8 cellular contexts compared by ENCODE assay signal in genomic region chr11:57637626-57638004, GRCh38. TPM values are rescaled to one million over a fixed set of nuclear protein-coding genes. Genes with fewer than 3 reads are reported as not detected.
DNase-seq lines count a peak whose midpoint lies in the region; ATAC-seq and TF ChIP-seq lines count a peak whose summit lies in the region.

No MANE protein-coding gene starts in this region.

- H3K27me3 Mint-ChIP-seq in activated naive CD4-positive, alpha-beta T cell treated with anti-CD3 and anti-CD28 coated beads, Interleukin-2, amount 10 ng/mL, durations not matched to agents 7 days and 5 days, result peaks cover 76% of the 10 kb centered on the region
- no peaks in the 10 kb centered on the region for H3K27me3 Mint-ChIP-seq in mesothelial cell of epicardium (ENCODE audit: low read depth)

- H3K4me3 Mint-ChIP-seq in activated naive CD4-positive, alpha-beta T cell treated with anti-CD3 and anti-CD28 coated beads, Interleukin-2, amount 10 ng/mL, durations not matched to agents 7 days and 5 days, result peak overlapping the region; percentile 83
- H3K4me3 Mint-ChIP-seq in mesothelial cell of epicardium, result peak overlapping the region; percentile 90

- CTCF ChIA-PET in activated naive CD4-positive, alpha-beta T cell treated with anti-CD3 and anti-CD28 coated beads, Interleukin-2, amount 10 ng/mL, durations not matched to agents 7 days and 5 days (lab: Charles Lee), result interaction anchor here (1.5 to 2.1 kb wide), 2 partner anchors 69 to 163 kb away, joined by 6 to 13 read pairs; partner anchors contain the start of gene UBE2L6

- peaks cover 28% of the 10 kb centered on the region for H3K4me1 Mint-ChIP-seq in activated naive CD4-positive, alpha-beta T cell treated with anti-CD3 and anti-CD28 coated beads, Interleukin-2, amount 10 ng/mL, durations not matched to agents 7 days and 5 days
- H3K4me1 Mint-ChIP-seq in mesothelial cell of epicardium, result peaks cover 55% of the 10 kb centered on the region

- WGBS in aorta, 2 donors, result 7 to 13% methylated on average over 18 of the region's 18 CpGs

- H3K9me3 Mint-ChIP-seq in activated naive CD4-positive, alpha-beta T cell treated with anti-CD3 and anti-CD28 coated beads, Interleukin-2, amount 10 ng/mL, durations not matched to agents 7 days and 5 days, result no peaks in the 10 kb centered on the region
- no peaks in the 10 kb centered on the region for H3K9me3 Mint-ChIP-seq in mesothelial cell of epicardium

- H3K27ac ChIP-seq in dorsolateral prefrontal cortex, result peak overlapping the region in 8 of 59 donors; percentile 43 to 88 (median 74)
- no peak overlapping the region for H3K27ac ChIP-seq in aorta (ENCODE audit: low read depth in 1 of 2, low read length in 2 of 2)

- peaks cover 0 to 5% of the 10 kb centered on the region in 2 donors for H3K4me1 ChIP-seq in aorta (ENCODE audit: control insufficient read depth in 1 of 2, insufficient read depth in 2 of 2, low read length in 2 of 2)

- peak; percentile 23 for ATAC-seq in aorta (ENCODE audit: low FRiP score)
- no peak for ATAC-seq in HG02885 (IDR thresholded peaks at IDR 0.05; ENCODE audit: poor library complexity, unreplicated experiment)

- H3K4me3 ChIP-seq in dorsolateral prefrontal cortex (peak overlapping the region; percentile 52 to 90 (median 77)), aorta (ENCODE audit: low read length in 2 of 2) (peak overlapping the region; percentile 98 to 99)

- no peaks in the 10 kb centered on the region for H3K9me3 ChIP-seq in aorta (ENCODE audit: control insufficient read depth, low read length)

- no peak overlapping the region for H3K27ac Mint-ChIP-seq in activated naive CD4-positive, alpha-beta T cell treated with anti-CD3 and anti-CD28 coated beads, Interleukin-2, amount 10 ng/mL, durations not matched to agents 7 days and 5 days
- H3K27ac Mint-ChIP-seq in mesothelial cell of epicardium, result peak overlapping the region; percentile 99

- no peak for DNase-seq in activated naive CD4-positive, alpha-beta T cell treated with anti-CD3 and anti-CD28 coated beads, Interleukin-2, amount 10 ng/mL, durations not matched to agents 7 days and 5 days
- no peak for DNase-seq in activated naive CD4-positive, alpha-beta T cell (lab: John Stamatoyannopoulos, UW)
- DNase-seq in dorsolateral prefrontal cortex, result peak in 1 of 10 donors; percentile 18
- peak; percentile 62 to 78 for DNase-seq in mesothelial cell of epicardium (ENCODE audit: low spot score in 2 of 2, unreplicated experiment in 2 of 2)
- peak in 1 of 2 donors; percentile 65 for DNase-seq in aorta
- no peak for DNase-seq in NCI-H187 (lab: John Stamatoyannopoulos, UW)
- no peak for DNase-seq in NCI-H2196 (lab: John Stamatoyannopoulos, UW; ENCODE audit: unreplicated experiment)

- intact Hi-C loops in dorsolateral prefrontal cortex (cut with DNase I) (loop anchor here in 1 of 2 donors (2.0 kb wide), 1 partner anchor 71 kb away; the partner anchor contains the start of gene UBE2L6), aorta (cut with DNase I) (loop anchor here in 1 of 2 donors (5.0 kb wide), 1 partner anchor 40 kb away; the partner anchor contains the start of gene SERPING1)

- H3K36me3 ChIP-seq in aorta (ENCODE audit: control insufficient read depth in 1 of 2, insufficient read depth in 2 of 2, low read length in 1 of 2), result no peaks in the 10 kb centered on the region

- TF ChIP-seq CTCF in dorsolateral prefrontal cortex (IDR thresholded peaks at IDR 0.05 in 54 of 56, conservative IDR thresholded peaks at IDR 0.05 in 2 of 56; ENCODE audit: low read depth in 1 of 56, partially characterized antibody in 56 of 56), result no peak
- TF ChIP-seq CTCF in mesothelial cell of epicardium (IDR thresholded peaks at IDR 0.05; ENCODE audit: unreplicated experiment), result no peak

- H3K27me3 ChIP-seq in dorsolateral prefrontal cortex, result no peaks in the 10 kb centered on the region
- H3K27me3 ChIP-seq in aorta (ENCODE audit: control insufficient read depth in 1 of 2, insufficient read depth in 2 of 2, low read length in 1 of 2), result no peaks in the 10 kb centered on the region

- no peaks in the 10 kb centered on the region for H3K36me3 Mint-ChIP-seq in activated naive CD4-positive, alpha-beta T cell treated with anti-CD3 and anti-CD28 coated beads, Interleukin-2, amount 10 ng/mL, durations not matched to agents 7 days and 5 days
- no peaks in the 10 kb centered on the region for H3K36me3 Mint-ChIP-seq in mesothelial cell of epicardium

RNA-seq across cellular contexts. Expression of gene YPEL4, which starts 12.1 kb away (rescaled TPM):
- total RNA-seq in dorsolateral prefrontal cortex (10 to 100 TPM; 24.8 to 84.4 (median 58.4) TPM), mesothelial cell of epicardium (0.64 to 1.3 TPM (median 1.1 TPM) in 3 replicates), aorta (1 to 10 TPM in 1 of 2 donors, under 1 TPM in 1; 0.97 to 1.8 TPM)
- polyA plus RNA-seq in aorta, result 1 to 10 TPM; 3.0 to 6.2 TPM

RNA-seq across cellular contexts. Expression of gene CLP1, which starts 19.9 kb away (rescaled TPM):
- total RNA-seq in dorsolateral prefrontal cortex, result 10 to 100 TPM in 4 of 120 experiments, 1 to 10 TPM in 116; 3.3 to 11.0 (median 6.3) TPM
- total RNA-seq in mesothelial cell of epicardium, result 18.4 to 19.6 TPM (median 19.5 TPM) in 3 replicates
- 10 to 100 TPM; 10.0 to 10.6 TPM for total RNA-seq in aorta
- polyA plus RNA-seq in aorta, result 10 to 100 TPM in 1 of 2 donors, 1 to 10 TPM in 1; 6.7 to 10.8 TPM

RNA-seq across cellular contexts. Expression of gene ZDHHC5, which starts 30.3 kb away (rescaled TPM):
- total RNA-seq in dorsolateral prefrontal cortex (10 to 100 TPM; 21.3 to 46.9 (median 34.3) TPM), mesothelial cell of epicardium (53.9 to 57.1 TPM (median 54.2 TPM) in 3 replicates), aorta (10 to 100 TPM; 47.9 to 51.0 TPM)
- polyA plus RNA-seq in aorta, result 10 to 100 TPM; 11.3 to 17.6 TPM

RNA-seq across cellular contexts. Expression of gene SERPING1, which starts 40.1 kb away (rescaled TPM):
- total RNA-seq in dorsolateral prefrontal cortex (100 to 1,000 TPM in 9 of 120 experiments, 10 to 100 TPM in 111; 30.5 to 149 (median 56.0) TPM), mesothelial cell of epicardium (136 to 154 TPM (median 146 TPM) in 3 replicates), aorta (1,000 to 10,000 TPM in 1 of 2 donors, 100 to 1,000 TPM in 1; 723 to 1,015 TPM)
- 100 to 1,000 TPM; 473 to 867 TPM for polyA plus RNA-seq in aorta

Comparison
In these comparisons a context has a peak if more than half of its experiments do, and no peak if none do; other contexts are left out.
1. DNase-seq: peak in mesothelial cell of epicardium (2 of 2); none in activated naive CD4-positive, alpha-beta T cell treated with anti-CD3 and anti-CD28 coated beads, Interleukin-2, amount 10 ng/mL, durations not matched to agents 7 days and 5 days (single experiment), activated naive CD4-positive, alpha-beta T cell (0 of 4), NCI-H187 (0 of 2) and NCI-H2196 (single experiment).
2. RNA of gene YPEL4, which starts 12.1 kb away (total RNA-seq): 24.8 to 84.4 TPM in dorsolateral prefrontal cortex; 0.97 to 1.8 TPM in aorta and 0.64 to 1.3 TPM in mesothelial cell of epicardium; every median in the first group is over 4 times any median in the second.